Comparison of ENCODE assay signal across 8 cellular contexts in genomic region chr1:207420109-207420508, GRCh38. TPM values are rescaled to one million over a fixed set of nuclear protein-coding genes. Genes with fewer than 3 reads are reported as not detected.
"Had no signal": no experiment of that assay in that cellular context is flagged by ENCODE, and none has a peak within 500 bp of the region (broad histone marks: within the 10 kb centered on the region; RNA-seq: fewer than 3 reads in every experiment).

No MANE protein-coding gene starts in this region.

- FAIRE-seq: G401.6, GM12891, GM12892, GM18507, GM19239 had no signal

- DNase-seq: GDM1, GF-D8 had no signal

RNA-seq across cellular contexts. Expression of gene CR2, which starts 34.0 kb away (rescaled TPM):
- total RNA-seq: G401 had no signal
